In the genomic region with DNA sequence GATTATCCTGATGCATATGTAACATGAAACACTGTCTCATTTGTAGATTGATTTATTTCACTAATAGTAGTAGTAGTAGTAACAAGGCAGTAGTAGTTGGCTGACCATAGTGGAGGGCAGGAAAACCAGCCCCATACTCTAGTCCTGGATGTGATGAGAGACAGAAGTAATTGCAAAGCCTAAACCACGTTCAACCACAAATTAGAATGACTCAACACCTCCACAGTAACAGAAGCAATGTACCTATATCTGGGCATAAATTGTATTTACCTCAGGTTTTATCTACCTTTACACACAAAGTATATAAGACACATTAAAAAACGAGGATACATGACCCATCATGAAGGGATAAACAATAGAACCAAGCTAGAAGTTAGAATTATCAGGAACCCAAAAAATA, we compare ENCODE assay signal across 7 cellular contexts.
A peak's percentile ranks its signal among the peaks of the same experiment; 100 is the strongest.
DNase-seq lines count a peak whose midpoint lies in the region; ATAC-seq, FAIRE-seq and TF ChIP-seq lines count a peak whose summit lies in the region.
"Not testable (repeated sequence)": the region's sequence is repeated elsewhere in the genome, so short reads cannot be mapped to it uniquely, and the experiment has no call there.

No MANE protein-coding gene starts in this region.

- not testable (repeated sequence) for H3K27me3 Mint-ChIP-seq in activated naive CD4-positive, alpha-beta T cell treated with anti-CD3 and anti-CD28 coated beads, Interleukin-2, amount 50 U/mL, for 24 hours; astrocyte (ENCODE audit: low read depth, unreplicated experiment); stimulated activated naive CD8-positive, alpha-beta T cell treated with anti-CD3 and anti-CD28 coated beads, Interleukin-15, Interleukin-2, amounts not matched to agents 100 ng/mL and 50 ng/mL, for 24 hours

- dilution Hi-C loops in keratinocyte (cut with MboI; ENCODE audit: extremely low pct_ligation_motif_present, low sequenced_read_pairs) = not testable (repeated sequence)

- not testable (repeated sequence) for H3K4me3 ChIP-seq in A549; astrocyte (ENCODE audit: insufficient read depth, low read depth, low read length); keratinocyte (ENCODE audit: control insufficient read depth in 2 of 3, extremely low read depth in 1 of 3, insufficient read depth in 2 of 3, low read depth in 1 of 3, low read length in 3 of 3)

- not testable (repeated sequence) for H2AFZ ChIP-seq in astrocyte (ENCODE audit: low read depth, low read length); keratinocyte (ENCODE audit: control insufficient read depth, low read length)

- H3K4me1 ChIP-seq in A549; astrocyte (ENCODE audit: insufficient read depth, low read length); keratinocyte (ENCODE audit: control insufficient read depth, extremely low read depth, insufficient read depth, low read length): not testable (repeated sequence)

- not testable (repeated sequence) for H3K9me3 Mint-ChIP-seq in activated naive CD4-positive, alpha-beta T cell treated with anti-CD3 and anti-CD28 coated beads, Interleukin-2, amount 50 U/mL, for 24 hours; astrocyte (ENCODE audit: unreplicated experiment); stimulated activated naive CD8-positive, alpha-beta T cell treated with anti-CD3 and anti-CD28 coated beads, Interleukin-15, Interleukin-2, amounts not matched to agents 100 ng/mL and 50 ng/mL, for 24 hours

- ATAC-seq in A549 = not testable (repeated sequence)
- ATAC-seq in GM18511 (IDR thresholded peaks at IDR 0.05; ENCODE audit: unreplicated experiment) = peak; percentile 58
- peak; percentile 68 for ATAC-seq in HG02885 (IDR thresholded peaks at IDR 0.05; ENCODE audit: poor library complexity, unreplicated experiment)

- not testable (repeated sequence) for TF ChIP-seq CTCF in A549 (IDR thresholded peaks at IDR 0.05); astrocyte (IDR thresholded peaks at IDR 0.05; ENCODE audit: insufficient read depth, low read depth, low read length); keratinocyte (optimal IDR thresholded peaks at IDR 0.05 in 1 of 3, IDR thresholded peaks at IDR 0.05 in 1 of 3, conservative IDR thresholded peaks at IDR 0.05 in 1 of 3; ENCODE audit: extremely low read depth in 1 of 3, insufficient read depth in 2 of 3, low read length in 3 of 3)

- FAIRE-seq in A549 (lab: Jason Lieb, UNC) (peak; percentile 56), astrocyte (lab: Jason Lieb, UNC) (peak; percentile 26), keratinocyte (lab: Jason Lieb, UNC) (peak; percentile 29)

- not testable (repeated sequence) for H3K36me3 Mint-ChIP-seq in activated naive CD4-positive, alpha-beta T cell treated with anti-CD3 and anti-CD28 coated beads, Interleukin-2, amount 50 U/mL, for 24 hours; astrocyte (ENCODE audit: low read depth, unreplicated experiment); stimulated activated naive CD8-positive, alpha-beta T cell treated with anti-CD3 and anti-CD28 coated beads, Interleukin-15, Interleukin-2, amounts not matched to agents 100 ng/mL and 50 ng/mL, for 24 hours (ENCODE audit: low read depth)

- H3K4me2 ChIP-seq in A549; astrocyte (ENCODE audit: low read length); keratinocyte (ENCODE audit: control insufficient read depth, extremely low read depth, insufficient read depth, low read depth, low read length): not testable (repeated sequence)

- H3K4me3 Mint-ChIP-seq in activated naive CD4-positive, alpha-beta T cell treated with anti-CD3 and anti-CD28 coated beads, Interleukin-2, amount 50 U/mL, for 24 hours; astrocyte (ENCODE audit: unreplicated experiment); stimulated activated naive CD8-positive, alpha-beta T cell treated with anti-CD3 and anti-CD28 coated beads, Interleukin-15, Interleukin-2, amounts not matched to agents 100 ng/mL and 50 ng/mL, for 24 hours: not testable (repeated sequence)

- not testable (repeated sequence) for H3K9ac ChIP-seq in astrocyte (ENCODE audit: low read length); keratinocyte (ENCODE audit: control insufficient read depth, extremely low read depth, insufficient read depth, low read length)

- H3K36me3 ChIP-seq in astrocyte (ENCODE audit: insufficient read depth, low read length); keratinocyte (ENCODE audit: control insufficient read depth in 2 of 2, extremely low read depth in 1 of 2, insufficient read depth in 2 of 2, low read length in 2 of 2): not testable (repeated sequence)

- TF ChIP-seq EP300 in A549 (IDR thresholded peaks at IDR 0.05) = not testable (repeated sequence)

- POLR2A ChIA-PET in A549 (lab: Yijun Ruan, JAX) = not testable (repeated sequence)

- not testable (repeated sequence) for H3K27me3 ChIP-seq in astrocyte (ENCODE audit: insufficient read depth, low read length); keratinocyte (ENCODE audit: control insufficient read depth, extremely low read depth, insufficient read depth, low read length)

- WGBS in A549 (ENCODE audit: missing lambda C conversion rate) = 1% methylated on average over 2 of the region's 2 CpGs

- H3K79me2 ChIP-seq in astrocyte (ENCODE audit: insufficient read depth, low read length); keratinocyte (ENCODE audit: control insufficient read depth, insufficient read depth, low read length): not testable (repeated sequence)

- not testable (repeated sequence) for H4K20me1 ChIP-seq in astrocyte (ENCODE audit: insufficient read depth, low read length); keratinocyte (ENCODE audit: control insufficient read depth, extremely low read depth, insufficient read depth, low read length)

- not testable (repeated sequence) for DNase-seq in A549 (ENCODE audit: low read depth in 1 of 2, low spot score in 1 of 2); astrocyte (ENCODE audit: low read depth); keratinocyte (ENCODE audit: low read depth, low spot score)

- H3K4me1 Mint-ChIP-seq in activated naive CD4-positive, alpha-beta T cell treated with anti-CD3 and anti-CD28 coated beads, Interleukin-2, amount 50 U/mL, for 24 hours; astrocyte (ENCODE audit: low read depth, unreplicated experiment); stimulated activated naive CD8-positive, alpha-beta T cell treated with anti-CD3 and anti-CD28 coated beads, Interleukin-15, Interleukin-2, amounts not matched to agents 100 ng/mL and 50 ng/mL, for 24 hours (ENCODE audit: low read depth): not testable (repeated sequence)

- H3K27ac ChIP-seq in A549; astrocyte (ENCODE audit: low read depth, low read length); keratinocyte (ENCODE audit: control insufficient read depth, insufficient read depth, low read length): not testable (repeated sequence)

- peak overlapping the region; percentile 3 for H3K27ac Mint-ChIP-seq in activated naive CD4-positive, alpha-beta T cell treated with anti-CD3 and anti-CD28 coated beads, Interleukin-2, amount 50 U/mL, for 24 hours
- H3K27ac Mint-ChIP-seq in astrocyte (ENCODE audit: unreplicated experiment) = not testable (repeated sequence)
- peak overlapping the region; percentile 23 for H3K27ac Mint-ChIP-seq in stimulated activated naive CD8-positive, alpha-beta T cell treated with anti-CD3 and anti-CD28 coated beads, Interleukin-15, Interleukin-2, amounts not matched to agents 100 ng/mL and 50 ng/mL, for 24 hours

- not testable (repeated sequence) for H3K9me3 ChIP-seq in A549; astrocyte (ENCODE audit: insufficient read depth, low read depth, low read length); keratinocyte (ENCODE audit: control insufficient read depth, low read depth, low read length)

- TF ChIP-seq RAD21 in A549 (conservative IDR thresholded peaks at IDR 0.05 in 1 of 2, IDR thresholded peaks at IDR 0.05 in 1 of 2) = not testable (repeated sequence)

- CTCF ChIA-PET in A549 (lab: Yijun Ruan, JAX) = not testable (repeated sequence)

- not testable (repeated sequence) for TF ChIP-seq POLR2A in A549 (IDR thresholded peaks at IDR 0.05; ENCODE audit: low read length)

- not testable (repeated sequence) for H3K9me1 ChIP-seq in keratinocyte (ENCODE audit: control insufficient read depth, extremely low read depth, insufficient read depth, low read length)
